6 cellular contexts compared by ENCODE assay signal in genomic region chr17:45146616-45147101, GRCh38. TPM values are rescaled to one million over a fixed set of nuclear protein-coding genes. Genes with fewer than 3 reads are reported as not detected.
A peak's percentile ranks its signal among the peaks of the same experiment; 100 is the strongest.
DNase-seq lines count a peak whose midpoint lies in the region; ATAC-seq and FAIRE-seq lines count a peak whose summit lies in the region.

No MANE protein-coding gene starts in this region.

- peak overlapping the region; percentile 94 to 100 for H3K27ac Mint-ChIP-seq in activated naive CD4-positive, alpha-beta T cell treated with anti-CD3 and anti-CD28 coated beads, Interleukin-2, amount 50 U/mL, for 72 hours

- H3K27ac ChIP-seq in mesendoderm (ENCODE audit: low read depth, low read length), result peak overlapping the region; percentile 58

- H3K79me2 ChIP-seq in mesendoderm (ENCODE audit: control insufficient read depth, insufficient read depth, low read length), result peaks cover 16% of the 10 kb centered on the region

- H3K4me2 ChIP-seq in mesendoderm (ENCODE audit: low read length), result peak overlapping the region; percentile 56

- no peaks in the 10 kb centered on the region for H3K36me3 ChIP-seq in mesendoderm (ENCODE audit: control insufficient read depth, insufficient read depth, low read length)

- peak overlapping the region; percentile 77 for H3K18ac ChIP-seq in mesendoderm (ENCODE audit: low read length)

- H2BK5ac ChIP-seq in mesendoderm (ENCODE audit: low read length), result peak overlapping the region; percentile 80

- no peak overlapping the region for H4K8ac ChIP-seq in mesendoderm (ENCODE audit: low read depth, low read length)

- no peaks in the 10 kb centered on the region for H3K27me3 ChIP-seq in mesendoderm (ENCODE audit: insufficient read depth, low read length, poor library complexity)

- no peak for ATAC-seq in activated naive CD4-positive, alpha-beta T cell treated with anti-CD3 and anti-CD28 coated beads, Interleukin-2, amount 50 U/mL, for 72 hours

- DNase-seq in GM19239 (ENCODE audit: insufficient read length, low spot score), result no peak
- DNase-seq in activated naive CD4-positive, alpha-beta T cell treated with anti-CD3 and anti-CD28 coated beads, Interleukin-2, amount 50 U/mL, for 72 hours (ENCODE audit: low spot score in 2 of 2), result no peak
- no peak for DNase-seq in mesendoderm
- DNase-seq in germinal center (ENCODE audit: low spot score), result no peak
- no peak for DNase-seq in activated CD4-positive, alpha-beta T cell treated with anti-CD3 and anti-CD28 coated beads, Interleukin-2, amount 50 U/mL, for 48 hours
- no peak for DNase-seq in SKM-1 (lab: John Stamatoyannopoulos, UW; ENCODE audit: unreplicated experiment)

- H3K9me3 Mint-ChIP-seq in activated naive CD4-positive, alpha-beta T cell treated with anti-CD3 and anti-CD28 coated beads, Interleukin-2, amount 50 U/mL, for 72 hours, result no peaks in the 10 kb centered on the region

- H3K36me3 Mint-ChIP-seq in activated naive CD4-positive, alpha-beta T cell treated with anti-CD3 and anti-CD28 coated beads, Interleukin-2, amount 50 U/mL, for 72 hours, result peaks cover 26 to 34% of the 10 kb centered on the region in 2 donors

- H3K23ac ChIP-seq in mesendoderm (ENCODE audit: low read length), result no peak overlapping the region

- peak overlapping the region; percentile 95 for H4K5ac ChIP-seq in mesendoderm (ENCODE audit: low read length)

- peak overlapping the region; percentile 87 for H3K9ac ChIP-seq in mesendoderm (ENCODE audit: low read length)

- peaks cover 6% of the 10 kb centered on the region for H3K79me1 ChIP-seq in mesendoderm (ENCODE audit: low read length)

- no CpG with 5 or more reads among the region's 9 CpGs for WGBS in mesendoderm (ENCODE audit: extremely low coverage, insufficient coverage, low lambda C conversion rate)

- H2BK120ac ChIP-seq in mesendoderm (ENCODE audit: low read depth, low read length), result no peak overlapping the region

- H3K4me3 ChIP-seq in mesendoderm (ENCODE audit: low read length), result no peak overlapping the region

- peak; percentile 45 for FAIRE-seq in GM19239 (lab: Jason Lieb, UNC)

- H3K4ac ChIP-seq in mesendoderm (ENCODE audit: low read depth, low read length), result peak overlapping the region; percentile 99

- H2BK15ac ChIP-seq in mesendoderm (replicated peaks; ENCODE audit: low read depth), result no peak overlapping the region

- H3K56ac ChIP-seq in mesendoderm (ENCODE audit: low read length), result peak overlapping the region; percentile 93

- H3K4me1 ChIP-seq in mesendoderm (ENCODE audit: control insufficient read depth, low read depth, low read length), result peaks cover 9% of the 10 kb centered on the region

- H2AK5ac ChIP-seq in mesendoderm (ENCODE audit: low read length), result peak overlapping the region; percentile 100

RNA-seq across cellular contexts. Expression of gene HEXIM1, which starts 1.6 kb away (rescaled TPM):
- total RNA-seq in activated naive CD4-positive, alpha-beta T cell treated with anti-CD3 and anti-CD28 coated beads, Interleukin-2, amount 50 U/mL, for 72 hours, result 10 to 100 TPM; 50.9 to 93.3 TPM
- 20.9 TPM for polyA plus RNA-seq in mesendoderm (2013, experiment 1 of 2)
- polyA plus RNA-seq in mesendoderm (2013, experiment 2 of 2), result 20.6 TPM

RNA-seq across cellular contexts. Expression of gene ACBD4, which starts 11.2 kb away (rescaled TPM):
- total RNA-seq in activated naive CD4-positive, alpha-beta T cell treated with anti-CD3 and anti-CD28 coated beads, Interleukin-2, amount 50 U/mL, for 72 hours, result 10 to 100 TPM; 12.9 to 18.9 TPM
- 1.4 TPM for polyA plus RNA-seq in mesendoderm (2013, experiment 1 of 2)
- 1.3 TPM for polyA plus RNA-seq in mesendoderm (2013, experiment 2 of 2)

RNA-seq across cellular contexts. Expression of gene PLCD3, which starts 14.3 kb away (rescaled TPM):
- 1 to 10 TPM; 3.9 to 7.7 TPM for total RNA-seq in activated naive CD4-positive, alpha-beta T cell treated with anti-CD3 and anti-CD28 coated beads, Interleukin-2, amount 50 U/mL, for 72 hours
- polyA plus RNA-seq in mesendoderm (2013, experiment 1 of 2), result 14.9 TPM
- 14.1 TPM for polyA plus RNA-seq in mesendoderm (2013, experiment 2 of 2)

RNA-seq across cellular contexts. Expression of gene HEXIM2, which starts 15.0 kb away (rescaled TPM):
- 1 to 10 TPM; 6.0 to 6.3 TPM for total RNA-seq in activated naive CD4-positive, alpha-beta T cell treated with anti-CD3 and anti-CD28 coated beads, Interleukin-2, amount 50 U/mL, for 72 hours
- 3.4 TPM for polyA plus RNA-seq in mesendoderm (2013, experiment 1 of 2)
- 3.0 TPM for polyA plus RNA-seq in mesendoderm (2013, experiment 2 of 2)
